In genomic region chr22:28474248-28474647, GRCh38 we compare ENCODE assay signal across 1 cellular context.
TF ChIP-seq lines count a peak whose summit lies in the region.

No MANE protein-coding gene starts in this region.

TF ChIP-seq in HepG2, 621 proteins besides CTCF, POLR2A, EP300 and RAD21 (continued from another document):
- TF ChIP-seq, protein P1, sequence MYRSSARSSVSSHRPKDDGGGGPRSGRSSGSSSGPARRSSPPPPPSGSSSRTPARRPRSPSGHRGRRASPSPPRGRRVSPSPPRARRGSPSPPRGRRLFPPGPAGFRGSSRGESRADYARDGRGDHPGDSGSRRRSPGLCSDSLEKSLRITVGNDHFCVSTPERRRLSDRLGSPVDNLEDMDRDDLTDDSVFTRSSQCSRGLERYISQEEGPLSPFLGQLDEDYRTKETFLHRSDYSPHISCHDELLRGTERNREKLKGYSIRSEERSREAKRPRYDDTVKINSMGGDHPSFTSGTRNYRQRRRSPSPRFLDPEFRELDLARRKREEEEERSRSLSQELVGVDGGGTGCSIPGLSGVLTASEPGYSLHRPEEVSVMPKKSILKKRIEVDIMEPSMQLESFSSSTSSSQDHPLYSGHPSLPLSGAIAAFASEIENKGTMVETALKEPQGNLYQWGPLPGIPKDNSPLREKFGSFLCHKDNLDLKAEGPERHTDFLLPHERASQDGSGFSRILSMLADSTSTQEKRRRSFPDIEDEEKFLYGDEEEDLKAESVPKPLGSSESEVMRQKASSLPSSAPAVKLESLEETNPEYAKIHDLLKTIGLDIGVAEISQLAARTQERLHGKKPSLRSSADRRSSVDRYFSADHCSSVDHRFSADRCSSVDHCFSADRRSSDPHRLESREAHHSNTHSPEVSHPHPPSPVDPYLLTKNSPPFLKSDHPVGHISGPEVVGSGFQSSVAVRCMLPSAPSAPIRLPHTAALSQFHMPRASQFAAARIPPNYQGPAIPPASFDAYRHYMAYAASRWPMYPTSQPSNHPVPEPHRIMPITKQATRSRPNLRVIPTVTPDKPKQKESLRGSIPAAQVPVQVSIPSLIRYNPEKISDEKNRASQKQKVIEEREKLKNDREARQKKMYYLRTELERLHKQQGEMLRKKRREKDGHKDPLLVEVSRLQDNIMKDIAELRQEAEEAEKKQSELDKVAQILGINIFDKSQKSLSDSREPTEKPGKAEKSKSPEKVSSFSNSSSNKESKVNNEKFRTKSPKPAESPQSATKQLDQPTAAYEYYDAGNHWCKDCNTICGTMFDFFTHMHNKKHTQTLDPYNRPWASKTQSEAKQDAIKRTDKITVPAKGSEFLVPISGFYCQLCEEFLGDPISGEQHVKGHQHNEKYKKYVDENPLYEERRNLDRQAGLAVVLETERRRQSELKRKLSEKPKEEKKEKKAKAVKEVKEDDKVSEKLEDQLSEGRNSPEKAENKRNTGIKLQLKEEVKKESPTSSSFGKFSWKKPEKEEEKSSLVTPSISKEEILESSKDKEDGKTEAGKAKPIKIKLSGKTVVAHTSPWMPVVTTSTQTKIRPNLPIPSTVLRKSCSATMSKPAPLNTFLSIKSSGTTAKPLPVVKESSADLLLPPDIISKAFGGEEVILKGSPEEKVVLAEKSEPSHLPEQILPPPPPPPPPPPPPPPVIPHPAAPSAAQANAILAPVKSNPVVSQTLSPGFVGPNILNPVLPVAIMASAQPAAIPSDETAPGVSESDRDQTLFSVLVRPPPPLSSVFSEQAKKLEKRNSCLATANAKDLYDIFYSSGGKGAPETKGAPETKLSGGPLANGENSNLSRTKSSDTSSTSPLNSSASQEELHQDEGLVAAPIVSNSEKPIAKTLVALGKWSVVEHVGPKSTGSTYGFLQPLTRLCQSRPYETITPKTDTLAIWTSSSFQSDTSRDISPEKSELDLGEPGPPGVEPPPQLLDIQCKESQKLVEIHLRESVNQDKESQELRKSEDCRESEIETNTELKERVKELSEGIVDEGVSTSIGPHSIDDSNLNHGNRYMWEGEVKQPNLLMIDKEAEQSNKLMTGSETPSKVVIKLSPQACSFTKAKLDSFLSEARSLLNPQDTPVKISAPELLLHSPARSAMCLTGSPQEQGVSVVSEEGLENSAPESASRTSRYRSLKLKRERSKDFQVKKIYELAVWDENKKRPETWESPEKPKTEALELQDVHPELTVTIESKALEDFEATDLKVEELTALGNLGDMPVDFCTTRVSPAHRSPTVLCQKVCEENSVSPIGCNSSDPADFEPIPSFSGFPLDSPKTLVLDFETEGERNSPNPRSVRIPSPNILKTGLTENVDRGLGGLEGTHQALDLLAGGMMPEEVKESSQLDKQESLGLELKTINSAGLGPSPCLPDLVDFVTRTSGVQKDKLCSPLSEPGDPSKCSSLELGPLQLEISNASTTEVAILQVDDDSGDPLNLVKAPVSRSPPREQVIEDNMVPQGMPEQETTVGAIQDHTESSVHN (CRISPR knock-in tag; IDR thresholded peaks at IDR 0.05), result no peak
- TF ChIP-seq, protein P2, sequence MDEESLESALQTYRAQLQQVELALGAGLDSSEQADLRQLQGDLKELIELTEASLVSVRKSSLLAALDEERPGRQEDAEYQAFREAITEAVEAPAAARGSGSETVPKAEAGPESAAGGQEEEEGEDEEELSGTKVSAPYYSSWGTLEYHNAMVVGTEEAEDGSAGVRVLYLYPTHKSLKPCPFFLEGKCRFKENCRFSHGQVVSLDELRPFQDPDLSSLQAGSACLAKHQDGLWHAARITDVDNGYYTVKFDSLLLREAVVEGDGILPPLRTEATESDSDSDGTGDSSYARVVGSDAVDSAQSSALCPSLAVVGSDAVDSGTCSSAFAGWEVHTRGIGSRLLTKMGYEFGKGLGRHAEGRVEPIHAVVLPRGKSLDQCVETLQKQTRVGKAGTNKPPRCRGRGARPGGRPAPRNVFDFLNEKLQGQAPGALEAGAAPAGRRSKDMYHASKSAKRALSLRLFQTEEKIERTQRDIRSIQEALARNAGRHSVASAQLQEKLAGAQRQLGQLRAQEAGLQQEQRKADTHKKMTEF (CRISPR knock-in tag; IDR thresholded peaks at IDR 0.05), result no peak
- no peak for TF ChIP-seq ZSCAN25 (CRISPR knock-in tag; IDR thresholded peaks at IDR 0.05)
- TF ChIP-seq REPIN1 (CRISPR knock-in tag; IDR thresholded peaks at IDR 0.05; ENCODE audit: borderline replicate concordance, low read depth), result no peak
- no peak for TF ChIP-seq MNT (IDR thresholded peaks at IDR 0.05)
- no peak for TF ChIP-seq KDM4B (CRISPR knock-in tag; IDR thresholded peaks at IDR 0.05)
- TF ChIP-seq, protein P3, sequence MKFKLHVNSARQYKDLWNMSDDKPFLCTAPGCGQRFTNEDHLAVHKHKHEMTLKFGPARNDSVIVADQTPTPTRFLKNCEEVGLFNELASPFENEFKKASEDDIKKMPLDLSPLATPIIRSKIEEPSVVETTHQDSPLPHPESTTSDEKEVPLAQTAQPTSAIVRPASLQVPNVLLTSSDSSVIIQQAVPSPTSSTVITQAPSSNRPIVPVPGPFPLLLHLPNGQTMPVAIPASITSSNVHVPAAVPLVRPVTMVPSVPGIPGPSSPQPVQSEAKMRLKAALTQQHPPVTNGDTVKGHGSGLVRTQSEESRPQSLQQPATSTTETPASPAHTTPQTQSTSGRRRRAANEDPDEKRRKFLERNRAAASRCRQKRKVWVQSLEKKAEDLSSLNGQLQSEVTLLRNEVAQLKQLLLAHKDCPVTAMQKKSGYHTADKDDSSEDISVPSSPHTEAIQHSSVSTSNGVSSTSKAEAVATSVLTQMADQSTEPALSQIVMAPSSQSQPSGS (CRISPR knock-in tag; IDR thresholded peaks at IDR 0.05), result no peak
- no peak for TF ChIP-seq SRSF4 (IDR thresholded peaks at IDR 0.05; ENCODE audit: low read depth, low read length, poor library complexity, severe bottlenecking)
- TF ChIP-seq ZSCAN9 (CRISPR knock-in tag; IDR thresholded peaks at IDR 0.05; ENCODE audit: borderline replicate concordance), result no peak
- no peak for TF ChIP-seq CHD4 (IDR thresholded peaks at IDR 0.05; ENCODE audit: borderline replicate concordance, low read length)
TF ChIP-seq in HepG2: peak in this region for 0.
